18 cellular contexts compared by ENCODE assay signal in genomic region chr3:54549607-54550006, GRCh38.
DNase-seq lines count a peak whose midpoint lies in the region; ATAC-seq and TF ChIP-seq lines count a peak whose summit lies in the region.
"Had no signal": no experiment of that assay in that cellular context is flagged by ENCODE, and none has a peak within 500 bp of the region (broad histone marks: within the 10 kb centered on the region; RNA-seq: fewer than 3 reads in every experiment).

No MANE protein-coding gene starts in this region.

- intact Hi-C loops in prostate gland (cut with DNase I) = no loop called here

- H3K36me3 ChIP-seq in BE2C (no peaks in the 10 kb centered on the region), prostate gland (no peaks in the 10 kb centered on the region)
- H3K36me3 ChIP-seq: BLaER1 treated with 17β-estradiol and CSF1 and Interleukin-3, amounts not matched to agents 10 nM and 100 nM; HAP-1 had no signal

- peaks cover 4% of the 10 kb centered on the region for H3K27me3 Mint-ChIP-seq in glutamatergic neuron (ENCODE audit: unreplicated experiment)
- H3K27me3 Mint-ChIP-seq: CD4-positive, alpha-beta memory T cell had no signal

- H3K4me1 ChIP-seq in BE2C (no peaks in the 10 kb centered on the region), prostate gland (replicated peaks) (no peaks in the 10 kb centered on the region)
- H3K4me1 ChIP-seq: Caco-2, HAP-1 had no signal

- H3K27ac Mint-ChIP-seq in glutamatergic neuron (ENCODE audit: unreplicated experiment) = peak overlapping the region; percentile 15
- H3K27ac Mint-ChIP-seq: B cell; CD4-positive, alpha-beta memory T cell; HFFc6 had no signal

- H3K4me3 ChIP-seq in BE2C (ENCODE audit: low read depth, low read length) = no peak overlapping the region
- H3K4me3 ChIP-seq in prostate gland = no peak overlapping the region
- H3K4me3 ChIP-seq: BLaER1 treated with 17β-estradiol and CSF1 and Interleukin-3, amounts not matched to agents 10 nM and 100 nM; HAP-1 had no signal

- DNase-seq in BE2C = peak; percentile 7
- peak; percentile 1 for DNase-seq in NCI-H69 (lab: John Stamatoyannopoulos, UW)
- DNase-seq in glutamatergic neuron = no peak
- DNase-seq in left lobe of liver (ENCODE audit: low spot score) = no peak
- DNase-seq in prostate gland (ENCODE audit: low spot score) = no peak
- DNase-seq: Caco-2; CD4-positive, alpha-beta memory T cell; DMS153; DND-41; GOT3; HFFc6 had no signal

- H3K36me3 Mint-ChIP-seq in glutamatergic neuron (ENCODE audit: unreplicated experiment) = peaks cover 5% of the 10 kb centered on the region
- H3K36me3 Mint-ChIP-seq: CD4-positive, alpha-beta memory T cell had no signal

- no peaks in the 10 kb centered on the region for H3K9me3 Mint-ChIP-seq in glutamatergic neuron (ENCODE audit: unreplicated experiment)

- TF ChIP-seq CTCF in BE2C (IDR thresholded peaks at IDR 0.05; ENCODE audit: low read depth, low read length) = no peak
- TF ChIP-seq CTCF in glutamatergic neuron (IDR thresholded peaks at IDR 0.05; ENCODE audit: partially characterized antibody, unreplicated experiment) = no peak
- no peak for TF ChIP-seq CTCF in prostate gland (IDR thresholded peaks at IDR 0.05)

- peaks cover 3% of the 10 kb centered on the region for H3K4me1 Mint-ChIP-seq in glutamatergic neuron (ENCODE audit: low read depth, unreplicated experiment)
- H3K4me1 Mint-ChIP-seq: B cell had no signal

- H3K27me3 ChIP-seq in BE2C (no peaks in the 10 kb centered on the region), prostate gland (replicated peaks; ENCODE audit: insufficient read depth) (no peaks in the 10 kb centered on the region)
- H3K27me3 ChIP-seq: BLaER1 treated with 17β-estradiol and CSF1 and Interleukin-3, amounts not matched to agents 10 nM and 100 nM had no signal

- 41% methylated on average over 7 of the region's 7 CpGs for WGBS in prostate gland

- no peaks in the 10 kb centered on the region for H3K9me3 ChIP-seq in BE2C
- no peaks in the 10 kb centered on the region for H3K9me3 ChIP-seq in prostate gland
- H3K9me3 ChIP-seq: BLaER1 treated with 17β-estradiol and CSF1 and Interleukin-3, amounts not matched to agents 10 nM and 100 nM; Caco-2; HAP-1 had no signal

- H3K27ac ChIP-seq in prostate gland = no peak overlapping the region
- H3K27ac ChIP-seq: 22Rv1; BLaER1 treated with 17β-estradiol and CSF1 and Interleukin-3, amounts not matched to agents 10 nM and 100 nM had no signal

- no peak for TF ChIP-seq POLR2A in prostate gland (IDR thresholded peaks at IDR 0.05)

- H3K4me3 Mint-ChIP-seq in glutamatergic neuron (ENCODE audit: unreplicated experiment) = no peak overlapping the region
- H3K4me3 Mint-ChIP-seq: B cell; CD4-positive, alpha-beta memory T cell; HFFc6 had no signal

- ATAC-seq in SK-N-SH treated with all-trans-retinoic acid at 6 μM for 48 hours (no peak), HG02884 (IDR thresholded peaks at IDR 0.05; ENCODE audit: unreplicated experiment) (no peak), left lobe of liver (no peak), HG02763 (IDR thresholded peaks at IDR 0.05; ENCODE audit: unreplicated experiment) (no peak)

TF ChIP-seq in SK-N-SH treated with all-trans-retinoic acid at 6 μM for 48 hours, 23 proteins besides CTCF, POLR2A, EP300 and RAD21:
- TF ChIP-seq TCF4 (CRISPR knock-in tag; IDR thresholded peaks at IDR 0.05; ENCODE audit: borderline replicate concordance) (peak; percentile 26; the same call in 1 of the 2 replicates), TOX (CRISPR knock-in tag; IDR thresholded peaks at IDR 0.05; ENCODE audit: borderline replicate concordance) (no peak), BACH2 (CRISPR knock-in tag; IDR thresholded peaks at IDR 0.05; ENCODE audit: borderline replicate concordance) (no peak), CSRNP3 (CRISPR knock-in tag; IDR thresholded peaks at IDR 0.05) (no peak), GLIS3 (CRISPR knock-in tag; IDR thresholded peaks at IDR 0.05) (no peak), RARB (CRISPR knock-in tag; IDR thresholded peaks at IDR 0.05) (no peak), POU6F1 (CRISPR knock-in tag; IDR thresholded peaks at IDR 0.05; ENCODE audit: borderline replicate concordance, low read depth) (no peak), PATZ1 (CRISPR knock-in tag; IDR thresholded peaks at IDR 0.05; ENCODE audit: borderline replicate concordance) (no peak)

Comparison
In these comparisons a context has a peak if more than half of its experiments do, and no peak if none do; other contexts are left out.
1. DNase-seq: peak in BE2C (single experiment) and NCI-H69 (single experiment); none in glutamatergic neuron (single experiment), left lobe of liver (single experiment) and prostate gland (single experiment).